8 cellular contexts compared by ENCODE assay signal in the genomic region with DNA sequence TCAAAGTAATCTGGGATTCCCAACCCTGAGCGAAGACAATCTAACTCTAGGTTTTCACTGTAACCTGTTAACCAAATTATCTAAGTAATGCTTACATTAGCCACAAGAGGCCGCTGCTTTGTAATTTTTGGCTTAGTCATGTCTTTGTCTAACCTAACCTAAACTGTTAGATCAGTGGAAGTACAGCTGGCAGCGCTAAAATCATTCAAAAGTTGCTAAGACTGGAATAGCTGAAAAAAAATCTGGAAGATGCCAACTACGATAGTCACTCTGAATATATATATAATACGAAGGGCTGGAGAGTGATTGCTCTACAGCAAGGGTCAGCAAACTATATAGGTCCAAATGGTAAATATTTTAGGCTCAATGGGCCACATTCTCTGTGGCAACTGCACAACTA.
A peak's percentile ranks its signal among the peaks of the same experiment; 100 is the strongest.
DNase-seq lines count a peak whose midpoint lies in the region; ATAC-seq and TF ChIP-seq lines count a peak whose summit lies in the region.

No MANE protein-coding gene starts in this region.

- H3K36me3 Mint-ChIP-seq in activated CD4-positive, alpha-beta memory T cell treated with anti-CD3 and anti-CD28 coated beads, Interleukin-2, amount 10 ng/mL, durations not matched to agents 7 days and 5 days (ENCODE audit: low read depth) = peaks cover 28% of the 10 kb centered on the region
- H3K36me3 Mint-ChIP-seq in neural progenitor cell = peaks cover 2% of the 10 kb centered on the region

- CTCF ChIA-PET in activated CD4-positive, alpha-beta memory T cell treated with anti-CD3 and anti-CD28 coated beads, Interleukin-2, amount 10 ng/mL, durations not matched to agents 7 days and 5 days (lab: Charles Lee) = interaction anchor here (0.9 to 8.6 kb wide), 6 partner anchors 11 to 671 kb away, joined by 3 to 136 read pairs (median 4); no protein-coding TSS in a partner anchor

- no peaks in the 10 kb centered on the region for H3K9me3 ChIP-seq in neural progenitor cell (ENCODE audit: low read depth)

- ATAC-seq in GM19324 (IDR thresholded peaks at IDR 0.05; ENCODE audit: low FRiP score, unreplicated experiment) = peak; percentile 80
- peak; percentile 95 for ATAC-seq in HG03159 (IDR thresholded peaks at IDR 0.05; ENCODE audit: unreplicated experiment)

- no peaks in the 10 kb centered on the region for H3K9me3 Mint-ChIP-seq in activated CD4-positive, alpha-beta memory T cell treated with anti-CD3 and anti-CD28 coated beads, Interleukin-2, amount 10 ng/mL, durations not matched to agents 7 days and 5 days
- H3K9me3 Mint-ChIP-seq in neural progenitor cell = no peaks in the 10 kb centered on the region

- H3K27ac Mint-ChIP-seq in activated CD4-positive, alpha-beta memory T cell treated with anti-CD3 and anti-CD28 coated beads, Interleukin-2, amount 10 ng/mL, durations not matched to agents 7 days and 5 days = no peak overlapping the region
- no peak overlapping the region for H3K27ac Mint-ChIP-seq in neural progenitor cell

- no peak overlapping the region for H2AFZ ChIP-seq in neural progenitor cell (replicated peaks)

- H3K4me3 ChIP-seq in neural progenitor cell = no peak overlapping the region

- no peaks in the 10 kb centered on the region for H3K27me3 ChIP-seq in neural progenitor cell

- POLR2A ChIA-PET in activated CD4-positive, alpha-beta memory T cell treated with anti-CD3 and anti-CD28 coated beads, Interleukin-2, amount 10 ng/mL, durations not matched to agents 7 days and 5 days (lab: Charles Lee) = no interaction called here

- no peaks in the 10 kb centered on the region for H3K79me2 ChIP-seq in neural progenitor cell (ENCODE audit: low read depth)

- no peak overlapping the region for H3K4me3 Mint-ChIP-seq in activated CD4-positive, alpha-beta memory T cell treated with anti-CD3 and anti-CD28 coated beads, Interleukin-2, amount 10 ng/mL, durations not matched to agents 7 days and 5 days
- H3K4me3 Mint-ChIP-seq in neural progenitor cell = no peak overlapping the region

- peak; percentile 15 for DNase-seq in DMS 273 treated with DMSO at 0.1 percent for 48 hours (lab: John Stamatoyannopoulos, UW)
- peak; percentile 79 for DNase-seq in NCI-H460 (ENCODE audit: extremely low read depth, low read depth)
- DNase-seq in activated CD4-positive, alpha-beta memory T cell treated with anti-CD3 and anti-CD28 coated beads, Interleukin-2, amount 10 ng/mL, durations not matched to agents 7 days and 5 days = peak; percentile 32
- peak; percentile 87 for DNase-seq in fibroblast of peridontal ligament (ENCODE audit: extremely low read depth)
- DNase-seq in neural progenitor cell (ENCODE audit: low spot score) = peak; percentile 76
- no peak for DNase-seq in NK-92 (lab: John Stamatoyannopoulos, UW; ENCODE audit: unreplicated experiment)

- no peaks in the 10 kb centered on the region for H3K4me1 Mint-ChIP-seq in activated CD4-positive, alpha-beta memory T cell treated with anti-CD3 and anti-CD28 coated beads, Interleukin-2, amount 10 ng/mL, durations not matched to agents 7 days and 5 days
- H3K4me1 Mint-ChIP-seq in neural progenitor cell = no peaks in the 10 kb centered on the region

- peaks cover 9% of the 10 kb centered on the region for H3K4me1 ChIP-seq in neural progenitor cell

- H3K27me3 Mint-ChIP-seq in activated CD4-positive, alpha-beta memory T cell treated with anti-CD3 and anti-CD28 coated beads, Interleukin-2, amount 10 ng/mL, durations not matched to agents 7 days and 5 days = no peaks in the 10 kb centered on the region
- H3K27me3 Mint-ChIP-seq in neural progenitor cell (ENCODE audit: insufficient read depth, low read depth) = no peaks in the 10 kb centered on the region

- no peak overlapping the region for H3K9ac ChIP-seq in neural progenitor cell

- H3K36me3 ChIP-seq in neural progenitor cell = peaks cover 14% of the 10 kb centered on the region

- peak; percentile 84 for TF ChIP-seq CTCF in neural progenitor cell (IDR thresholded peaks at IDR 0.05)

- H4K20me1 ChIP-seq in neural progenitor cell (ENCODE audit: low read depth) = no peaks in the 10 kb centered on the region

- H3K4me2 ChIP-seq in neural progenitor cell = no peak overlapping the region

- peaks cover 4% of the 10 kb centered on the region for H3F3A ChIP-seq in neural progenitor cell (ENCODE audit: low read depth)

- no peak overlapping the region for H3K27ac ChIP-seq in neural progenitor cell
